ENCODE assay signal across 7 cellular contexts in the genomic region with DNA sequence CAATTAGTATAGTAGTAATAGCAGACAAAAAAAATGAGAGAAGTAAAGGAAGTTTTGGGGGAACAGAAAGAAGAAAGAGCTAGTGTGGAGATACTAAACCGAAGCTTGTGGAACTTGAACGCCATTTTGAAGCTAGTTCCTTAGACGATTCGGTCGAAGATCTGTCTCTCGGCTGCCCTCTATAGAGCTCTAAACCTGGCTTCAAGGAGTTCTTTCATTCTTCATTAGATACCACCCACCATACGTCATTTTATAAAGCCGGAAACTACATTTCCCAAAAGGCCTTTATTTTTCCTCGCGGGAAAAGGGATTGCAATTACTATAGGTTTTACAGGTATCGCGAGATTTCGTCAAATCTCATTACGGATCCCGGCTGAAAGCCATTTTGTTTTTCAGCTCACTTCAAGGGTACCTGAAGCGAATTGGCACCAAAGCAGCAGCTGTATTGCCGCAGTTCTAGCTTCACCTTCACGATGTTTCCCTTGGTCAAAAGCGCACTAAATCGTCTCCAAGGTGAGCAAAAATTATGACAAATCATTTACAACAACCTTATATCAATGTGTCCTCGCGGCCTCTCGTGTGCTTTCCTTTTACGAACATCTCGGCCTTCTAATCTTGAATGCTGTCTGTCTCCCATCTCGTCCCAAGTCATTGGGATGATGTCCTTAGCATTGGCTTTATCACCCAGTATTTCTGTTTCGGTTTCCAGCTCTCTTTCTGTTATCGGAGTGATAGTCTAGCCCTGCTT. TPM values are rescaled to one million over a fixed set of nuclear protein-coding genes. Genes with fewer than 3 reads are reported as not detected.
DNase-seq lines count a peak whose midpoint lies in the region; ATAC-seq and TF ChIP-seq lines count a peak whose summit lies in the region.

A gene with protein sequence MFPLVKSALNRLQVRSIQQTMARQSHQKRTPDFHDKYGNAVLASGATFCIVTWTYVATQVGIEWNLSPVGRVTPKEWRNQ (plus strand): TSS at position 388 of the 748 bp plus-strand sequence. CDS start 86 bp downstream, at position 474.

- H3K4me3 ChIP-seq in ascending aorta: peak within 1 kb of the TSS; percentile 60 to 69

- peaks cover 7% of the 10 kb centered on the region for H3K36me3 Mint-ChIP-seq in progenitor cell of endocrine pancreas (ENCODE audit: insufficient read depth)

- H3K27me3 ChIP-seq in ascending aorta: no peaks in the 10 kb centered on the region

- no peaks in the 10 kb centered on the region for H3K9me3 ChIP-seq in ascending aorta

- H3K4me3 Mint-ChIP-seq in progenitor cell of endocrine pancreas (ENCODE audit: low read depth): peak within 1 kb of the TSS; percentile 84

- ATAC-seq in GM18499 (IDR thresholded peaks at IDR 0.05; ENCODE audit: insufficient read depth, unreplicated experiment) (peak; percentile 46), HG02885 (IDR thresholded peaks at IDR 0.05; ENCODE audit: poor library complexity, unreplicated experiment) (peak; percentile 61), left ventricle myocardium superior (peak; percentile 82)

- H3K27me3 Mint-ChIP-seq in progenitor cell of endocrine pancreas: no peaks in the 10 kb centered on the region

- peaks cover 0 to 2% of the 10 kb centered on the region in 2 donors for H3K36me3 ChIP-seq in ascending aorta

- peak in 2 of 3 experiments; percentile 22 to 40 for TF ChIP-seq CTCF in ascending aorta (IDR thresholded peaks at IDR 0.05)
- TF ChIP-seq CTCF in progenitor cell of endocrine pancreas (IDR thresholded peaks at IDR 0.05; ENCODE audit: unreplicated experiment): peak; percentile 44

- H3K9me3 Mint-ChIP-seq in progenitor cell of endocrine pancreas (ENCODE audit: low read depth): peaks cover 7% of the 10 kb centered on the region

- intact Hi-C loops in ascending aorta (cut with DNase I) (loop anchor here (5.0 to 10.0 kb wide), 2 partner anchors 203 to 1474 kb away; a partner anchor contains a TSS), left ventricle myocardium superior (cut with micrococcal nuclease) (no loop called here)

- H3K27ac Mint-ChIP-seq in progenitor cell of endocrine pancreas: peak within 1 kb of the TSS; percentile 97

- DNase-seq in NCI-H146 (lab: John Stamatoyannopoulos, UW) (peak; percentile 96), T-helper 1 cell (peak; percentile 21 to 93 (median 56)), ascending aorta (ENCODE audit: low spot score in 2 of 2) (peak in 1 of 2 donors; percentile 82), left ventricle myocardium superior (no peak), progenitor cell of endocrine pancreas (ENCODE audit: low spot score, unreplicated experiment) (peak; percentile 50)

- H3K4me1 ChIP-seq in ascending aorta: peaks cover 0 to 3% of the 10 kb centered on the region in 2 donors

- H3K4me1 Mint-ChIP-seq in progenitor cell of endocrine pancreas (ENCODE audit: low read depth): peaks cover 5% of the 10 kb centered on the region

- H3K27ac ChIP-seq in ascending aorta: peak within 1 kb of the TSS; percentile 79 to 82

RNA-seq across cellular contexts. Expression of the gene that starts here (rescaled TPM):
- total RNA-seq in ascending aorta: 472 TPM
- total RNA-seq in left ventricle myocardium superior: 1,790 TPM
- total RNA-seq in progenitor cell of endocrine pancreas: 163 and 178 TPM in 2 replicates
